1 cellular context compared by ENCODE assay signal in genomic region chr17:50800196-50800700, GRCh38.
A peak's percentile ranks its signal among the peaks of the same experiment; 100 is the strongest.
TF ChIP-seq lines count a peak whose summit lies in the region.

No MANE protein-coding gene starts in this region.

TF ChIP-seq in HepG2, 621 proteins besides CTCF, POLR2A, EP300 and RAD21:
- peak; percentile 56 for TF ChIP-seq ZNF263 (CRISPR knock-in tag; IDR thresholded peaks at IDR 0.05)
- TF ChIP-seq ZZZ3 (CRISPR knock-in tag; IDR thresholded peaks at IDR 0.05; ENCODE audit: borderline replicate concordance): no peak
- TF ChIP-seq CCAR2 (optimal IDR thresholded peaks at IDR 0.05; ENCODE audit: low read depth, low read length): no peak
- TF ChIP-seq ZBTB7A (CRISPR knock-in tag; IDR thresholded peaks at IDR 0.05): peak; percentile 41; the same call in 1 of the 2 replicates
- TF ChIP-seq NRL (CRISPR knock-in tag; IDR thresholded peaks at IDR 0.05; ENCODE audit: borderline replicate concordance): 0 out of 2 replicates have a peak, but pooled peaks have one; percentile 0
- TF ChIP-seq FOSL2 (CRISPR knock-in tag; IDR thresholded peaks at IDR 0.05): 0 out of 2 replicates have a peak, but pooled peaks have one; percentile 9
